ENCODE assay signal across 18 cellular contexts in the genomic region with DNA sequence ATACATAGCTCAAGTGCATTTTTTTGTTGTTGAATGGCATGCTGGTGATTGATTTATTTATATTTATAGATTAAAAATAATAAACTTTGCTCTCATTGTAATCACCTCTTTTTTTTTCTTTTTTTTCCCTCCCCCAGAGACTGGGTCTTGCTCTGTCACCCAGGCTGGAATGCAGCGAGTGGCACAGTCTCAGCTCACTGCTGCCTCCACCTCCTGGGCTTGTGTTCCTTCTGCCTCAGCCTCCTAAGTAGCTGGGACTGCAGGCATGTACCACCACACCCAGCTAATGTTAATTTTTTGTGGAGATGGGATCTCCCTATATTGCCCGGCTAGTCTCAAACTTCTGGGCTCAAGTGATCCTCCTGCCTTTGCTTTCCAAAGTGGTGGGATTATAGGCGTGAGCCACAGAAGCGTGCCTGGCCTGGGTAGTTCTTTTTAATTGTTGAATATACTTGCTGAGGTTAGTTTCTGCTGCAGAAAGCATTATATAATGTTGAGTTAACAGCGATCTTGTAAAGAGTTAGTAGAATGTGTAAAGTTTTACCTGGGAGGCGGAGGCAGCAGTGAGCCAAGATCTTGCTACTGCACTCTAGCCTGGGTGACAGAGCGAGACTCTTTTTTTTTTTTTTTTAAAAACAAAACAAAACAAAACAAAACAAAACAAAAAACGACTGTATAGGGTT.
DNase-seq lines count a peak whose midpoint lies in the region; ATAC-seq, FAIRE-seq and TF ChIP-seq lines count a peak whose summit lies in the region.
"Had no signal": no experiment of that assay in that cellular context is flagged by ENCODE, and none has a peak within 500 bp of the region (broad histone marks: within the 10 kb centered on the region; RNA-seq: fewer than 3 reads in every experiment).

No MANE protein-coding gene starts in this region.

- H3K9me3 ChIP-seq in astrocyte (ENCODE audit: insufficient read depth, low read depth, low read length) (no peaks in the 10 kb centered on the region), thyroid gland (no peaks in the 10 kb centered on the region)
- H3K9me3 ChIP-seq: adrenal gland, gastroesophageal sphincter had no signal

- DNase-seq in HEK293T (ENCODE audit: extremely low spot score) (no peak), astrocyte (ENCODE audit: low read depth) (no peak), kidney tubule cell (ENCODE audit: low spot score) (peak; percentile 59), thyroid gland (peak in 1 of 2 donors; percentile 65)
- DNase-seq in stimulated activated CD4-positive, alpha-beta T cell treated with anti-CD3 and anti-CD28 coated beads, Interleukin-2, amount 100 ng/mL, for 48 hours = no peak
- DNase-seq: activated B cell treated with CpG ODN at 0.5 μM for 24 hours; activated CD8-positive, alpha-beta memory T cell treated with anti-CD3 and anti-CD28 coated beads for 24 hours; adrenal gland; DMS 273 treated with DMSO at 0.1 percent for 48 hours; NCI-H1092; NCI-H69; nucleus accumbens; stimulated activated CD4-positive, alpha-beta T cell treated with anti-CD3 and anti-CD28 coated beads, Interleukin-4, amount 100 ng/mL, for 1 hour; stimulated activated CD8-positive, alpha-beta memory T cell treated with anti-CD3 and anti-CD28 coated beads, Interleukin-4, amount 100 ng/mL, for 48 hours had no signal

- intact Hi-C loops in thyroid gland (cut with DNase I) = no loop called here

- POLR2A ChIA-PET in HEK293T (lab: Yijun Ruan, JAX) = no interaction called here

- no peak for TF ChIP-seq POLR2A in thyroid gland (IDR thresholded peaks at IDR 0.05)

- TF ChIP-seq CTCF in astrocyte (IDR thresholded peaks at IDR 0.05; ENCODE audit: insufficient read depth, low read depth, low read length) (no peak), thyroid gland (IDR thresholded peaks at IDR 0.05) (no peak)

- H3K4me1 Mint-ChIP-seq in astrocyte (ENCODE audit: low read depth, unreplicated experiment) = peaks cover 60% of the 10 kb centered on the region

- H3K9me3 Mint-ChIP-seq in astrocyte (ENCODE audit: unreplicated experiment) = peaks cover 2% of the 10 kb centered on the region
- H3K9me3 Mint-ChIP-seq: activated B cell treated with CpG ODN at 0.5 μM for 24 hours had no signal

- 75 to 80% methylated on average over 8 of the region's 8 CpGs for WGBS in thyroid gland, 2 donors

- H3K27ac ChIP-seq in astrocyte (ENCODE audit: low read depth, low read length) (no peak overlapping the region), thyroid gland (peak overlapping the region in 2 of 3 donors; percentile 44 to 91)
- H3K27ac ChIP-seq: adrenal gland, gastroesophageal sphincter had no signal

- H3K4me3 ChIP-seq in astrocyte (ENCODE audit: insufficient read depth, low read depth, low read length) = no peak overlapping the region
- no peak overlapping the region for H3K4me3 ChIP-seq in thyroid gland (replicated peaks in 1 of 3)
- H3K4me3 ChIP-seq: gastroesophageal sphincter had no signal

- H3K36me3 ChIP-seq in astrocyte (ENCODE audit: insufficient read depth, low read length) (no peaks in the 10 kb centered on the region), thyroid gland (no peaks in the 10 kb centered on the region)
- H3K36me3 ChIP-seq: adrenal gland had no signal

- FAIRE-seq in astrocyte (lab: Jason Lieb, UNC) = no peak
- FAIRE-seq: HepG2 had no signal

- no peak overlapping the region for H2AFZ ChIP-seq in astrocyte (ENCODE audit: low read depth, low read length)

- peaks cover 4% of the 10 kb centered on the region for H3K36me3 Mint-ChIP-seq in astrocyte (ENCODE audit: low read depth, unreplicated experiment)

- H3K27ac Mint-ChIP-seq in astrocyte (ENCODE audit: unreplicated experiment) = peak overlapping the region; percentile 60
- H3K27ac Mint-ChIP-seq: activated B cell treated with CpG ODN at 0.5 μM for 24 hours had no signal

- H3K27me3 Mint-ChIP-seq in astrocyte (ENCODE audit: low read depth, unreplicated experiment) = no peaks in the 10 kb centered on the region
- H3K27me3 Mint-ChIP-seq: activated B cell treated with CpG ODN at 0.5 μM for 24 hours had no signal

- H3K27me3 ChIP-seq in astrocyte (ENCODE audit: insufficient read depth, low read length) = no peaks in the 10 kb centered on the region
- H3K27me3 ChIP-seq in thyroid gland = no peaks in the 10 kb centered on the region
- H3K27me3 ChIP-seq: adrenal gland, gastroesophageal sphincter had no signal

- CTCF ChIA-PET in HEK293T (lab: Yijun Ruan, JAX) = interaction anchor here (0.7 kb wide), 1 partner anchor 65 kb away, joined by 4 read pairs; no protein-coding TSS in a partner anchor

- peak overlapping the region; percentile 37 for H3K4me3 Mint-ChIP-seq in astrocyte (ENCODE audit: unreplicated experiment)
- H3K4me3 Mint-ChIP-seq: activated B cell treated with CpG ODN at 0.5 μM for 24 hours had no signal

- H3K4me1 ChIP-seq in astrocyte (ENCODE audit: insufficient read depth, low read length) (peaks cover 31% of the 10 kb centered on the region), thyroid gland (peaks cover 49 to 51% of the 10 kb centered on the region in 2 donors)

- ATAC-seq in HG03175 (IDR thresholded peaks at IDR 0.05; ENCODE audit: unreplicated experiment) (no peak), HG03521 (IDR thresholded peaks at IDR 0.05; ENCODE audit: unreplicated experiment) (no peak)
- ATAC-seq: gastroesophageal sphincter, HepG2 had no signal

- H3K79me2 ChIP-seq in astrocyte (ENCODE audit: insufficient read depth, low read length) = peaks cover 47% of the 10 kb centered on the region

- H3K9ac ChIP-seq in astrocyte (ENCODE audit: low read length) = no peak overlapping the region

- H3K4me2 ChIP-seq in astrocyte (ENCODE audit: low read length) = peak overlapping the region; percentile 41

- peaks cover 14% of the 10 kb centered on the region for H4K20me1 ChIP-seq in astrocyte (ENCODE audit: insufficient read depth, low read length)

TF ChIP-seq in HEK293T, 16 proteins besides CTCF, POLR2A, EP300 and RAD21:
- TF ChIP-seq L3MBTL2 (conservative IDR thresholded peaks at IDR 0.05) (no peak), FOXK2 (IDR thresholded peaks at IDR 0.05) (no peak), ZNF384 (IDR thresholded peaks at IDR 0.05) (0 out of 2 replicates have a peak, but pooled peaks have one; percentile 5), FOXM1 (IDR thresholded peaks at IDR 0.05; ENCODE audit: borderline replicate concordance) (no peak), LEF1 (IDR thresholded peaks at IDR 0.05; ENCODE audit: borderline replicate concordance) (no peak), CTBP1 (IDR thresholded peaks at IDR 0.05; ENCODE audit: borderline replicate concordance) (no peak)
TF ChIP-seq in HEK293T: peak in this region for 1.
